In genomic region chr20:53769041-53769440, GRCh38 we compare ENCODE assay signal across 1 cellular context.
TF ChIP-seq lines count a peak whose summit lies in the region.

No MANE protein-coding gene starts in this region.

TF ChIP-seq in HepG2, 621 proteins besides CTCF, POLR2A, EP300 and RAD21 (continued from another document and continues in another):
- no peak; the same call in 1 of the 2 replicates for TF ChIP-seq RFXAP (CRISPR knock-in tag; IDR thresholded peaks at IDR 0.05; ENCODE audit: borderline replicate concordance)
- TF ChIP-seq IKZF5 (CRISPR knock-in tag; IDR thresholded peaks at IDR 0.05), result no peak
- TF ChIP-seq, protein P1, sequence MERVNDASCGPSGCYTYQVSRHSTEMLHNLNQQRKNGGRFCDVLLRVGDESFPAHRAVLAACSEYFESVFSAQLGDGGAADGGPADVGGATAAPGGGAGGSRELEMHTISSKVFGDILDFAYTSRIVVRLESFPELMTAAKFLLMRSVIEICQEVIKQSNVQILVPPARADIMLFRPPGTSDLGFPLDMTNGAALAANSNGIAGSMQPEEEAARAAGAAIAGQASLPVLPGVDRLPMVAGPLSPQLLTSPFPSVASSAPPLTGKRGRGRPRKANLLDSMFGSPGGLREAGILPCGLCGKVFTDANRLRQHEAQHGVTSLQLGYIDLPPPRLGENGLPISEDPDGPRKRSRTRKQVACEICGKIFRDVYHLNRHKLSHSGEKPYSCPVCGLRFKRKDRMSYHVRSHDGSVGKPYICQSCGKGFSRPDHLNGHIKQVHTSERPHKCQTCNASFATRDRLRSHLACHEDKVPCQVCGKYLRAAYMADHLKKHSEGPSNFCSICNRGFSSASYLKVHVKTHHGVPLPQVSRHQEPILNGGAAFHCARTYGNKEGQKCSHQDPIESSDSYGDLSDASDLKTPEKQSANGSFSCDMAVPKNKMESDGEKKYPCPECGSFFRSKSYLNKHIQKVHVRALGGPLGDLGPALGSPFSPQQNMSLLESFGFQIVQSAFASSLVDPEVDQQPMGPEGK (CRISPR knock-in tag; IDR thresholded peaks at IDR 0.05), result peak; percentile 20; the same call in 1 of the 2 replicates
- TF ChIP-seq SOX13 (IDR thresholded peaks at IDR 0.05), result peak; percentile 48; the same call in 1 of the 2 replicates
- peak in 1 of 2 experiments; percentile 95; a peak in 2 of 4 replicates for TF ChIP-seq SOX13 (CRISPR knock-in tag; conservative IDR thresholded peaks at IDR 0.05 in 1 of 2, IDR thresholded peaks at IDR 0.05 in 1 of 2)
- TF ChIP-seq PAWR (CRISPR knock-in tag; IDR thresholded peaks at IDR 0.05; ENCODE audit: borderline replicate concordance), result no peak
- TF ChIP-seq ZNF160 (CRISPR knock-in tag; IDR thresholded peaks at IDR 0.05), result no peak
- TF ChIP-seq HOXA5 (CRISPR knock-in tag; IDR thresholded peaks at IDR 0.05), result peak; percentile 62; the same call in 1 of the 2 replicates
- no peak for TF ChIP-seq ZNF713 (CRISPR knock-in tag; IDR thresholded peaks at IDR 0.05)
- TF ChIP-seq MATR3 (CRISPR knock-in tag; IDR thresholded peaks at IDR 0.05), result no peak
- TF ChIP-seq EEA1 (CRISPR knock-in tag; IDR thresholded peaks at IDR 0.05; ENCODE audit: borderline replicate concordance), result no peak
- no peak for TF ChIP-seq NFAT5 (CRISPR knock-in tag; IDR thresholded peaks at IDR 0.05)
- 0 out of 2 replicates have a peak, but pooled peaks have one; percentile 40 for TF ChIP-seq SP5 (CRISPR knock-in tag; IDR thresholded peaks at IDR 0.05; ENCODE audit: borderline replicate concordance, low read depth)
- TF ChIP-seq ZFP62 (CRISPR knock-in tag; IDR thresholded peaks at IDR 0.05), result no peak
- 0 out of 2 replicates have a peak, but pooled peaks have one; percentile 19 for TF ChIP-seq ZFY (CRISPR knock-in tag; IDR thresholded peaks at IDR 0.05)
- TF ChIP-seq ZNF503 (CRISPR knock-in tag; IDR thresholded peaks at IDR 0.05), result peak; percentile 92
- TF ChIP-seq ZFP41 (CRISPR knock-in tag; IDR thresholded peaks at IDR 0.05; ENCODE audit: borderline replicate concordance), result no peak
- peak; percentile 85; the same call in 1 of the 2 replicates for TF ChIP-seq GATA4 (IDR thresholded peaks at IDR 0.05; ENCODE audit: borderline replicate concordance, low read depth)
- TF ChIP-seq GATAD1 (CRISPR knock-in tag; IDR thresholded peaks at IDR 0.05), result peak; percentile 33; the same call in 1 of the 2 replicates
- TF ChIP-seq CREBL2 (CRISPR knock-in tag; IDR thresholded peaks at IDR 0.05; ENCODE audit: borderline replicate concordance), result no peak
- TF ChIP-seq ASH2L (IDR thresholded peaks at IDR 0.05; ENCODE audit: insufficient read length, low read depth, low read length), result peak; percentile 58
- TF ChIP-seq ZBTB8A (CRISPR knock-in tag; IDR thresholded peaks at IDR 0.05; ENCODE audit: borderline replicate concordance, low read depth), result no peak
- no peak for TF ChIP-seq TRIM22 (IDR thresholded peaks at IDR 0.05)
- no peak for TF ChIP-seq ZNF207 (IDR thresholded peaks at IDR 0.05; ENCODE audit: borderline replicate concordance)
- no peak for TF ChIP-seq SSRP1 (CRISPR knock-in tag; IDR thresholded peaks at IDR 0.05)
- TF ChIP-seq, protein P2, sequence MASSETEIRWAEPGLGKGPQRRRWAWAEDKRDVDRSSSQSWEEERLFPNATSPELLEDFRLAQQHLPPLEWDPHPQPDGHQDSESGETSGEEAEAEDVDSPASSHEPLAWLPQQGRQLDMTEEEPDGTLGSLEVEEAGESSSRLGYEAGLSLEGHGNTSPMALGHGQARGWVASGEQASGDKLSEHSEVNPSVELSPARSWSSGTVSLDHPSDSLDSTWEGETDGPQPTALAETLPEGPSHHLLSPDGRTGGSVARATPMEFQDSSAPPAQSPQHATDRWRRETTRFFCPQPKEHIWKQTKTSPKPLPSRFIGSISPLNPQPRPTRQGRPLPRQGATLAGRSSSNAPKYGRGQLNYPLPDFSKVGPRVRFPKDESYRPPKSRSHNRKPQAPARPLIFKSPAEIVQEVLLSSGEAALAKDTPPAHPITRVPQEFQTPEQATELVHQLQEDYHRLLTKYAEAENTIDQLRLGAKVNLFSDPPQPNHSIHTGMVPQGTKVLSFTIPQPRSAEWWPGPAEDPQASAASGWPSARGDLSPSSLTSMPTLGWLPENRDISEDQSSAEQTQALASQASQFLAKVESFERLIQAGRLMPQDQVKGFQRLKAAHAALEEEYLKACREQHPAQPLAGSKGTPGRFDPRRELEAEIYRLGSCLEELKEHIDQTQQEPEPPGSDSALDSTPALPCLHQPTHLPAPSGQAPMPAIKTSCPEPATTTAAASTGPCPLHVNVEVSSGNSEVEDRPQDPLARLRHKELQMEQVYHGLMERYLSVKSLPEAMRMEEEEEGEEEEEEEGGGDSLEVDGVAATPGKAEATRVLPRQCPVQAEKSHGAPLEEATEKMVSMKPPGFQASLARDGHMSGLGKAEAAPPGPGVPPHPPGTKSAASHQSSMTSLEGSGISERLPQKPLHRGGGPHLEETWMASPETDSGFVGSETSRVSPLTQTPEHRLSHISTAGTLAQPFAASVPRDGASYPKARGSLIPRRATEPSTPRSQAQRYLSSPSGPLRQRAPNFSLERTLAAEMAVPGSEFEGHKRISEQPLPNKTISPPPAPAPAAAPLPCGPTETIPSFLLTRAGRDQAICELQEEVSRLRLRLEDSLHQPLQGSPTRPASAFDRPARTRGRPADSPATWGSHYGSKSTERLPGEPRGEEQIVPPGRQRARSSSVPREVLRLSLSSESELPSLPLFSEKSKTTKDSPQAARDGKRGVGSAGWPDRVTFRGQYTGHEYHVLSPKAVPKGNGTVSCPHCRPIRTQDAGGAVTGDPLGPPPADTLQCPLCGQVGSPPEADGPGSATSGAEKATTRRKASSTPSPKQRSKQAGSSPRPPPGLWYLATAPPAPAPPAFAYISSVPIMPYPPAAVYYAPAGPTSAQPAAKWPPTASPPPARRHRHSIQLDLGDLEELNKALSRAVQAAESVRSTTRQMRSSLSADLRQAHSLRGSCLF (CRISPR knock-in tag; IDR thresholded peaks at IDR 0.05; ENCODE audit: borderline replicate concordance), result no peak
- no peak for TF ChIP-seq ZNF589 (CRISPR knock-in tag; conservative IDR thresholded peaks at IDR 0.05)
- TF ChIP-seq NCOA2 (CRISPR knock-in tag; IDR thresholded peaks at IDR 0.05), result peak; percentile 98
- no peak for TF ChIP-seq ARID2 (CRISPR knock-in tag; IDR thresholded peaks at IDR 0.05; ENCODE audit: borderline replicate concordance)
- no peak for TF ChIP-seq KDM2A (CRISPR knock-in tag; IDR thresholded peaks at IDR 0.05; ENCODE audit: borderline replicate concordance, low read depth)
- no peak for TF ChIP-seq FOSL1 (CRISPR knock-in tag; IDR thresholded peaks at IDR 0.05; ENCODE audit: borderline replicate concordance)
- TF ChIP-seq ZNF275 (CRISPR knock-in tag; IDR thresholded peaks at IDR 0.05; ENCODE audit: borderline replicate concordance), result no peak
- no peak for TF ChIP-seq MEIS1 (CRISPR knock-in tag; IDR thresholded peaks at IDR 0.05; ENCODE audit: borderline replicate concordance)
- TF ChIP-seq DZIP1 (CRISPR knock-in tag; IDR thresholded peaks at IDR 0.05), result no peak
- no peak for TF ChIP-seq PRMT3 (CRISPR knock-in tag; IDR thresholded peaks at IDR 0.05; ENCODE audit: borderline replicate concordance, low read depth)
- no peak; the same call in 1 of the 2 replicates for TF ChIP-seq ZNF205 (CRISPR knock-in tag; IDR thresholded peaks at IDR 0.05)
- TF ChIP-seq ZNF788 (CRISPR knock-in tag; IDR thresholded peaks at IDR 0.05; ENCODE audit: borderline replicate concordance), result no peak
- TF ChIP-seq CHCHD3 (CRISPR knock-in tag; IDR thresholded peaks at IDR 0.05), result no peak
- no peak for TF ChIP-seq SRF (IDR thresholded peaks at IDR 0.05; ENCODE audit: low read depth, low read length)
- TF ChIP-seq SAFB2 (CRISPR knock-in tag; IDR thresholded peaks at IDR 0.05; ENCODE audit: borderline replicate concordance, low read depth), result no peak
